8 cellular contexts compared by ENCODE assay signal in genomic region chr6:130366011-130366963, GRCh38. TPM values are rescaled to one million over a fixed set of nuclear protein-coding genes. Genes with fewer than 3 reads are reported as not detected.
DNase-seq lines count a peak whose midpoint lies in the region; ATAC-seq and TF ChIP-seq lines count a peak whose summit lies in the region.

TSS of gene TMEM200A (plus strand) at chr6:130366017. CDS start at chr6:130440423, 74,406 bp downstream.

- no peak within 1 kb of the TSS for H3K27ac Mint-ChIP-seq in activated CD4-positive, alpha-beta T cell treated with anti-CD3 and anti-CD28 coated beads for 36 hours

- POLR2A ChIA-PET in activated CD4-positive, alpha-beta T cell treated with anti-CD3 and anti-CD28 coated beads for 36 hours (lab: Charles Lee): interaction anchor here (0.5 kb wide), 1 partner anchor 790 kb away, joined by 6 read pairs; no protein-coding TSS in a partner anchor

- peak within 1 kb of the TSS; percentile 47 for H3K4me3 Mint-ChIP-seq in activated CD4-positive, alpha-beta T cell treated with anti-CD3 and anti-CD28 coated beads for 36 hours

- H3K36me3 Mint-ChIP-seq in activated CD4-positive, alpha-beta T cell treated with anti-CD3 and anti-CD28 coated beads for 36 hours (ENCODE audit: low read depth): no peaks in the 10 kb centered on the region

- 1% methylated on average over 75 of the region's 75 CpGs for WGBS in ectodermal cell, 2 experiments
- 1% methylated on average over 68 to 75 of the region's 75 CpGs for WGBS in lung, 2 donors

- no peaks in the 10 kb centered on the region for H3K36me3 ChIP-seq in ectodermal cell (ENCODE audit: control insufficient read depth, insufficient read depth, low read length)
- H3K36me3 ChIP-seq in lung (ENCODE audit: control insufficient read depth in 2 of 2, insufficient read depth in 2 of 2, low read length in 2 of 2): no peaks in the 10 kb centered on the region

- CTCF ChIA-PET in activated CD4-positive, alpha-beta T cell treated with anti-CD3 and anti-CD28 coated beads for 36 hours (lab: Charles Lee): interaction anchor here (0.7 to 1.7 kb wide), 2 partner anchors 30 to 332 kb away, joined by 4 to 6 read pairs; no protein-coding TSS in a partner anchor

- H3K9me3 ChIP-seq in ectodermal cell (ENCODE audit: control insufficient read depth, low read length) (no peaks in the 10 kb centered on the region), lung (ENCODE audit: control insufficient read depth in 2 of 2, insufficient read depth in 1 of 2, low read length in 1 of 2) (no peaks in the 10 kb centered on the region)

- DNase-seq in GM10266 (ENCODE audit: extremely low spot score) (peak; percentile 50), lung (ENCODE audit: low spot score) (no peak), NCI-H1694 (lab: John Stamatoyannopoulos, UW) (no peak), superior temporal gyrus (ENCODE audit: extremely low spot score) (no peak)
- peak; percentile 56 for DNase-seq in activated CD4-positive, alpha-beta T cell treated with anti-CD3 and anti-CD28 coated beads for 36 hours
- peak; percentile 16 to 28 for DNase-seq in stimulated activated CD8-positive, alpha-beta memory T cell treated with anti-CD3 and anti-CD28 coated beads, Interleukin-15, amount 100 ng/mL, for 48 hours (ENCODE audit: low read depth in 2 of 2)

- ATAC-seq in HG02981 (IDR thresholded peaks at IDR 0.05; ENCODE audit: unreplicated experiment) (peak; percentile 21), lung (ENCODE audit: insufficient read depth, low FRiP score) (peak; percentile 67)
- peak; percentile 57 for ATAC-seq in activated CD4-positive, alpha-beta T cell treated with anti-CD3 and anti-CD28 coated beads for 36 hours

- H3K27ac ChIP-seq in ectodermal cell (ENCODE audit: insufficient read depth, low read depth, low read length, poor library complexity, severe bottlenecking) (no peak within 1 kb of the TSS), lung (ENCODE audit: low read depth in 1 of 2, low read length in 1 of 2) (peak within 1 kb of the TSS in 1 of 2 donors; percentile 66)

- TF ChIP-seq CTCF in GM10266 (IDR thresholded peaks at IDR 0.05; ENCODE audit: control insufficient read depth, insufficient read depth, low read depth, missing control alignments) (no peak), lung (IDR thresholded peaks at IDR 0.05; ENCODE audit: control extremely low read depth, extremely low read depth) (no peak)

- peak within 1 kb of the TSS; percentile 81 for H3K4me3 ChIP-seq in ectodermal cell (ENCODE audit: insufficient read depth, low read depth, low read length)
- H3K4me3 ChIP-seq in lung: peak within 1 kb of the TSS; percentile 66

- peaks cover 16% of the 10 kb centered on the region for H3K27me3 Mint-ChIP-seq in activated CD4-positive, alpha-beta T cell treated with anti-CD3 and anti-CD28 coated beads for 36 hours

- intact Hi-C loops in activated CD4-positive, alpha-beta T cell treated with anti-CD3 and anti-CD28 coated beads for 36 hours (cut with DNase I, micrococcal nuclease): loop anchor here in 1 of 2 experiments (2.0 kb wide), 1 partner anchor 333 kb away; no protein-coding TSS in a partner anchor

- H3K4me1 ChIP-seq in ectodermal cell (ENCODE audit: control insufficient read depth, insufficient read depth, low read length): no peaks in the 10 kb centered on the region
- peaks cover 2 to 5% of the 10 kb centered on the region in 2 donors for H3K4me1 ChIP-seq in lung (ENCODE audit: control insufficient read depth in 2 of 2, insufficient read depth in 2 of 2, low read length in 2 of 2)

- H3K27me3 ChIP-seq in ectodermal cell (ENCODE audit: control insufficient read depth, insufficient read depth, low read length, poor library complexity, severe bottlenecking) (peaks cover 25% of the 10 kb centered on the region), lung (ENCODE audit: control insufficient read depth, insufficient read depth) (peaks cover 7% of the 10 kb centered on the region)

- H3K4me1 Mint-ChIP-seq in activated CD4-positive, alpha-beta T cell treated with anti-CD3 and anti-CD28 coated beads for 36 hours: peaks cover 20% of the 10 kb centered on the region

- H3K9me3 Mint-ChIP-seq in activated CD4-positive, alpha-beta T cell treated with anti-CD3 and anti-CD28 coated beads for 36 hours (ENCODE audit: low read depth): no peaks in the 10 kb centered on the region

RNA-seq across cellular contexts. Expression of gene TMEM200A, which starts in this region (rescaled TPM):
- total RNA-seq in activated CD4-positive, alpha-beta T cell treated with anti-CD3 and anti-CD28 coated beads for 36 hours: under 1 TPM; 0.14 to 0.21 TPM
- polyA plus RNA-seq in ectodermal cell (2013, experiment 1 of 4): 17.8 TPM
- 18.1 TPM for polyA plus RNA-seq in ectodermal cell (2013, experiment 2 of 4)
- 14.9 TPM for polyA plus RNA-seq in ectodermal cell (2013, experiment 3 of 4)
- 15.6 TPM for polyA plus RNA-seq in ectodermal cell (2013, experiment 4 of 4)
- total RNA-seq in lung: 1 to 10 TPM; 6.5 to 7.9 TPM
- polyA plus RNA-seq in lung: 1 to 10 TPM in 1 of 2 donors, under 1 TPM in 1; 0.79 to 6.4 TPM

Comparison
In these comparisons a context has a peak if more than half of its experiments do, and no peak if none do; other contexts are left out.
1. RNA of gene TMEM200A (total RNA-seq): 6.5 to 7.9 TPM in lung; 0.14 to 0.21 TPM in activated CD4-positive, alpha-beta T cell treated with anti-CD3 and anti-CD28 coated beads for 36 hours; every median in the first group is over 4 times any median in the second.
2. Peak in DNase-seq and ATAC-seq in activated CD4-positive, alpha-beta T cell treated with anti-CD3 and anti-CD28 coated beads for 36 hours; RNA of the gene not detected or under 1 TPM.
3. DNase-seq: peak in GM10266 (single experiment) and stimulated activated CD8-positive, alpha-beta memory T cell treated with anti-CD3 and anti-CD28 coated beads, Interleukin-15, amount 100 ng/mL, for 48 hours (2 of 2); none in lung (single experiment), NCI-H1694 (single experiment) and superior temporal gyrus (single experiment).
4. Peak in every context shown above with its lines, with median percentiles within 50 percentile points of each other: ATAC-seq.